Comparison of ENCODE assay signal across 13 cellular contexts in genomic region chr10:62106929-62107519, GRCh38.
"Had no signal": no experiment of that assay in that cellular context is flagged by ENCODE, and none has a peak within 500 bp of the region (broad histone marks: within the 10 kb centered on the region; RNA-seq: fewer than 3 reads in every experiment).

No MANE protein-coding gene starts in this region.

- H3K4me3 ChIP-seq: adrenal gland, right atrium auricular region, upper lobe of right lung had no signal

- H3K27ac ChIP-seq: adrenal gland, foreskin keratinocyte, right atrium auricular region, upper lobe of right lung had no signal

- H3K27me3 Mint-ChIP-seq: naive thymus-derived CD8-positive, alpha-beta T cell had no signal

- H3K27me3 ChIP-seq: adrenal gland, foreskin keratinocyte, right atrium auricular region, upper lobe of right lung had no signal

- H3K27ac Mint-ChIP-seq: immature natural killer cell, WTC11 had no signal

- DNase-seq: activated CD4-positive, alpha-beta T cell treated with anti-CD3 and anti-CD28 coated beads, Interleukin-2, amount 50 U/mL, for 1 hour; activated naive CD4-positive, alpha-beta T cell; activated T-cell treated with anti-CD3 and anti-CD28 coated beads, Interleukin-2, amount 50 U/mL, for 48 hours; adrenal gland; foreskin keratinocyte; immature natural killer cell; left cardiac atrium; naive thymus-derived CD8-positive, alpha-beta T cell; posterior cingulate gyrus; stimulated activated naive CD4-positive, alpha-beta T cell treated with Interleukin-2 at 50 U/mL for 16 hours; upper lobe of right lung had no signal

- H3K36me3 Mint-ChIP-seq: immature natural killer cell; naive thymus-derived CD8-positive, alpha-beta T cell; WTC11 had no signal

- H3K36me3 ChIP-seq: adrenal gland, right atrium auricular region, upper lobe of right lung had no signal

- H3K9me3 Mint-ChIP-seq: immature natural killer cell, WTC11 had no signal

- H3K4me1 ChIP-seq: foreskin keratinocyte had no signal

- H3K4me3 Mint-ChIP-seq: immature natural killer cell; naive thymus-derived CD8-positive, alpha-beta T cell; WTC11 had no signal

- H3K9me3 ChIP-seq: adrenal gland, right atrium auricular region, upper lobe of right lung had no signal

- ATAC-seq: foreskin keratinocyte; left cardiac atrium; naive thymus-derived CD8-positive, alpha-beta T cell; upper lobe of right lung; WTC11 had no signal

- H3K4me1 Mint-ChIP-seq: WTC11 had no signal
